10 cellular contexts compared by ENCODE assay signal in genomic region chr12:66708704-66709443, GRCh38. TPM values are rescaled to one million over a fixed set of nuclear protein-coding genes. Genes with fewer than 3 reads are reported as not detected.
DNase-seq lines count a peak whose midpoint lies in the region; ATAC-seq lines count a peak whose summit lies in the region.
"Had no signal": no experiment of that assay in that cellular context is flagged by ENCODE, and none has a peak within 500 bp of the region (broad histone marks: within the 10 kb centered on the region; RNA-seq: fewer than 3 reads in every experiment).

No MANE protein-coding gene starts in this region.

- peak; percentile 54 to 69 for ATAC-seq in activated naive CD4-positive, alpha-beta T cell treated with anti-CD3 and anti-CD28 coated beads, Interleukin-2, amount 50 U/mL, for 72 hours
- ATAC-seq in naive thymus-derived CD8-positive, alpha-beta T cell = peak; percentile 93 to 94
- ATAC-seq in GM21423 (IDR thresholded peaks at IDR 0.05; ENCODE audit: unreplicated experiment) = no peak

- no peaks in the 10 kb centered on the region for H3K9me3 Mint-ChIP-seq in activated naive CD4-positive, alpha-beta T cell treated with anti-CD3 and anti-CD28 coated beads, Interleukin-2, amount 50 U/mL, for 72 hours
- peaks cover 0 to 7% (median 0%) of the 10 kb centered on the region in 9 donors for H3K9me3 Mint-ChIP-seq in naive thymus-derived CD8-positive, alpha-beta T cell

- no peaks in the 10 kb centered on the region for H3K36me3 ChIP-seq in Karpas-422 (ENCODE audit: insufficient read depth, low read length)

- H3K9ac ChIP-seq in Karpas-422 (ENCODE audit: low read length) = no peak overlapping the region

- H2AFZ ChIP-seq in Karpas-422 (ENCODE audit: low read length) = no peak overlapping the region

- peak overlapping the region; percentile 56 to 83 (median 74) for H3K4me3 Mint-ChIP-seq in naive thymus-derived CD8-positive, alpha-beta T cell

- peak overlapping the region in 1 of 2 donors; percentile 57 for H3K27ac Mint-ChIP-seq in activated naive CD4-positive, alpha-beta T cell treated with anti-CD3 and anti-CD28 coated beads, Interleukin-2, amount 50 U/mL, for 72 hours
- H3K27ac Mint-ChIP-seq in naive thymus-derived CD8-positive, alpha-beta T cell = peak overlapping the region; percentile 71 to 94 (median 84)

- no peaks in the 10 kb centered on the region for H3K9me2 ChIP-seq in Karpas-422 (replicated peaks; ENCODE audit: insufficient read depth, low read length)

- H3K27ac ChIP-seq in Karpas-422 (ENCODE audit: low read length) = no peak overlapping the region
- H3K27ac ChIP-seq: skin epidermis had no signal

- no peaks in the 10 kb centered on the region for H3K4me1 ChIP-seq in Karpas-422 (ENCODE audit: low read length)

- no peak overlapping the region for H3K4me2 ChIP-seq in Karpas-422 (ENCODE audit: low read depth, low read length, poor library complexity, severe bottlenecking)

- H3K27me3 Mint-ChIP-seq in naive thymus-derived CD8-positive, alpha-beta T cell = peaks cover 0 to 2% (median 0%) of the 10 kb centered on the region in 5 donors

- no peak overlapping the region for H3K4me3 ChIP-seq in Karpas-422 (ENCODE audit: low read length)
- H3K4me3 ChIP-seq: skin epidermis had no signal

- no peaks in the 10 kb centered on the region for H4K20me1 ChIP-seq in Karpas-422 (ENCODE audit: insufficient read depth, low read depth, low read length)

- DNase-seq in NCI-H510A treated with DMSO at 0.1 percent for 48 hours (lab: John Stamatoyannopoulos, UW) = peak; percentile 29
- no peak for DNase-seq in NCI-H510A (lab: John Stamatoyannopoulos, UW)
- peak; percentile 72 for DNase-seq in Karpas-422
- no peak for DNase-seq in activated naive CD4-positive, alpha-beta T cell treated with anti-CD3 and anti-CD28 coated beads, Interleukin-2, amount 50 U/mL, for 72 hours (ENCODE audit: low spot score in 2 of 2)
- peak in 3 of 10 donors; percentile 52 to 77 (median 70) for DNase-seq in naive thymus-derived CD8-positive, alpha-beta T cell
- no peak for DNase-seq in activated gamma-delta T cell treated with Interleukin-2 at 50 U/mL for 16 hours
- no peak for DNase-seq in activated CD4-positive, CD25-positive, alpha-beta regulatory T cell (lab: John Stamatoyannopoulos, UW)
- DNase-seq: aorta had no signal

- POLR2A ChIA-PET in naive thymus-derived CD8-positive, alpha-beta T cell (lab: Charles Lee) = interaction anchor here (0.6 to 2.0 kb wide), 5 partner anchors 10 to 560 kb away, joined by 3 to 7 read pairs (median 4); no protein-coding TSS in a partner anchor

- H3K36me3 Mint-ChIP-seq in activated naive CD4-positive, alpha-beta T cell treated with anti-CD3 and anti-CD28 coated beads, Interleukin-2, amount 50 U/mL, for 72 hours = no peaks in the 10 kb centered on the region
- peaks cover 0 to 5% (median 0%) of the 10 kb centered on the region in 3 donors for H3K36me3 Mint-ChIP-seq in naive thymus-derived CD8-positive, alpha-beta T cell

- no peaks in the 10 kb centered on the region for H3K79me2 ChIP-seq in Karpas-422 (ENCODE audit: low read length)

- peaks cover 12 to 62% (median 50%) of the 10 kb centered on the region in 4 donors for H3K4me1 Mint-ChIP-seq in naive thymus-derived CD8-positive, alpha-beta T cell

- no peaks in the 10 kb centered on the region for H3K27me3 ChIP-seq in Karpas-422 (ENCODE audit: low read length)

- H3K9me3 ChIP-seq in Karpas-422 (ENCODE audit: low read length) = no peaks in the 10 kb centered on the region

RNA-seq across cellular contexts. Expression of gene GRIP1, which starts 30.0 kb away (rescaled TPM):
- total RNA-seq in Karpas-422 (2014; rRNA removed; shearing (Covaris generic); ENCODE audit: low replicate concordance) = 0.07 and 4.5 TPM in 2 replicates
- under 1 TPM; 0.66 to 0.82 TPM for total RNA-seq in activated naive CD4-positive, alpha-beta T cell treated with anti-CD3 and anti-CD28 coated beads, Interleukin-2, amount 50 U/mL, for 72 hours
- 1 to 10 TPM; 1.1 to 1.6 TPM for total RNA-seq in naive thymus-derived CD8-positive, alpha-beta T cell
- 1 to 10 TPM in 1 of 3 donors, under 1 TPM in 2; 0.25 to 4.2 (median 0.95) TPM for polyA plus RNA-seq in naive thymus-derived CD8-positive, alpha-beta T cell

Comparison
In these comparisons a context has a peak if more than half of its experiments do, and no peak if none do; other contexts are left out.
1. DNase-seq: peak in NCI-H510A treated with DMSO at 0.1 percent for 48 hours (single experiment) and Karpas-422 (single experiment); none in NCI-H510A (single experiment), activated naive CD4-positive, alpha-beta T cell treated with anti-CD3 and anti-CD28 coated beads, Interleukin-2, amount 50 U/mL, for 72 hours (0 of 2), activated gamma-delta T cell treated with Interleukin-2 at 50 U/mL for 16 hours (single experiment) and activated CD4-positive, CD25-positive, alpha-beta regulatory T cell (0 of 4).